In the genomic region with DNA sequence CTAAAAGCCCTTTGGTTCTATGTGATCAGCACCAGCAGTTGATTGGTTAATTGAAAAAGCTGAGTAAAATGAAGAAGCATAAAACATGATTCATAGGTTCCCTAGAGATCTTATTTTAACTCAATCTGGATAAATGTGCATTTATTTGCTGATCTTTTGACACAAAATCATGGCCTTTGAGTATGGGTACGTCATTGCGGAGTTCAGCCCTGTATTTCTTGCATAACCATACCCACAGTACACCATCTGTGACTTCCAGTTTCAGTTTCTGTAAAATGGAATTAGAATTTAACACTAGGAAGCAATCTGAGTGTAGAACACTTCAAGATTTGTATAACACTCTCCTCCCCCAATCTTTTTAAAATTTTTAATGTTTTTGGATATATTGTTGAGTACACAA, we compare ENCODE assay signal across 18 cellular contexts.
"Had no signal": no experiment of that assay in that cellular context is flagged by ENCODE, and none has a peak within 500 bp of the region (broad histone marks: within the 10 kb centered on the region; RNA-seq: fewer than 3 reads in every experiment).

No MANE protein-coding gene starts in this region.

- H3K27me3 ChIP-seq: brain microvascular endothelial cell, colonic mucosa, heart left ventricle, right lobe of liver, spleen, upper lobe of left lung had no signal

- H3K4me1 ChIP-seq: colonic mucosa, heart left ventricle, left ventricle myocardium inferior, right lobe of liver, spleen, upper lobe of left lung had no signal

- H3K4me3 ChIP-seq: colonic mucosa, heart left ventricle, left ventricle myocardium inferior, right lobe of liver, spleen, thoracic aorta, upper lobe of left lung had no signal

- H3K27ac ChIP-seq: brain microvascular endothelial cell, colonic mucosa, heart left ventricle, left ventricle myocardium inferior, right lobe of liver, spleen, thoracic aorta, upper lobe of left lung had no signal

- DNase-seq: activated CD4-positive, alpha-beta T cell treated with anti-CD3 and anti-CD28 coated beads, Interleukin-2, amount 50 U/mL, for 1 hour; activated CD4-positive, CD25-positive, alpha-beta regulatory T cell treated with anti-CD3 and anti-CD28 coated beads, Interleukin-2, amount 50 U/mL, for 72 hours; activated CD8-positive, alpha-beta memory T cell treated with anti-CD3 and anti-CD28 coated beads, Interleukin-2, amount 50 U/mL, for 4 hours; activated naive CD4-positive, alpha-beta T cell treated with anti-CD3 and anti-CD28 coated beads for 36 hours; activated T-cell treated with anti-CD3 and anti-CD28 coated beads, Interleukin-2, amount 50 U/mL, for 4 hours; anterior cingulate cortex; brain microvascular endothelial cell; central memory CD4-positive, alpha-beta T cell; colonic mucosa; foreskin melanocyte; heart left ventricle; left ventricle myocardium inferior; mammary epithelial cell; right lobe of liver; spleen; stimulated activated naive B cell treated with anti-CD40 and anti-IgM and Interleukin-4, amounts not matched to agents 10 μg/mL and 1 μg/mL and 100 μg/mL, for 72 hours; upper lobe of left lung had no signal

- H3K9me3 ChIP-seq: colonic mucosa, right lobe of liver had no signal

- H3K36me3 ChIP-seq: brain microvascular endothelial cell, colonic mucosa, heart left ventricle, left ventricle myocardium inferior, right lobe of liver, spleen, thoracic aorta, upper lobe of left lung had no signal

- ATAC-seq: activated T-cell treated with anti-CD3 and anti-CD28 coated beads, Interleukin-2, amount 50 U/mL, for 4 hours; heart left ventricle; stimulated activated naive B cell treated with anti-CD40 and anti-IgM and Interleukin-4, amounts not matched to agents 10 μg/mL and 1 μg/mL and 100 μg/mL, for 72 hours had no signal
